10 cellular contexts compared by ENCODE assay signal in genomic region chr1:94863297-94863911, GRCh38. TPM values are rescaled to one million over a fixed set of nuclear protein-coding genes. Genes with fewer than 3 reads are reported as not detected.
A peak's percentile ranks its signal among the peaks of the same experiment; 100 is the strongest.
DNase-seq lines count a peak whose midpoint lies in the region; ATAC-seq, FAIRE-seq and TF ChIP-seq lines count a peak whose summit lies in the region.
"Had no signal": no experiment of that assay in that cellular context is flagged by ENCODE, and none has a peak within 500 bp of the region (broad histone marks: within the 10 kb centered on the region; RNA-seq: fewer than 3 reads in every experiment).

No MANE protein-coding gene starts in this region.

- WGBS in A549 (ENCODE audit: missing lambda C conversion rate): 0% methylated on average over 2 of the region's 2 CpGs

- peak overlapping the region; percentile 1; the same call in 1 of the 3 replicates for H3K4me3 ChIP-seq in A549

- TF ChIP-seq CTCF in A549 (IDR thresholded peaks at IDR 0.05) (no peak), endothelial cell (IDR thresholded peaks at IDR 0.05; ENCODE audit: unreplicated experiment) (no peak)

- peaks cover 37% of the 10 kb centered on the region for H3K4me1 ChIP-seq in A549

- H3K36me3 Mint-ChIP-seq in endothelial cell (ENCODE audit: low read depth, unreplicated experiment): no peaks in the 10 kb centered on the region
- H3K36me3 Mint-ChIP-seq in activated T-helper 2 cell treated with anti-CD3 and anti-CD28 coated beads, Interferon-gamma antibody, Interleukin-2, Interleukin-4, amounts not matched to agents 10 μg/mL and 5 μg/mL and 100 μg/mL, durations not matched to agents 14 hours and 24 hours and 36 hours (ENCODE audit: low read depth): no peaks in the 10 kb centered on the region
- H3K36me3 Mint-ChIP-seq: CD4-positive, CD25-positive, alpha-beta regulatory T cell had no signal

- no peak for TF ChIP-seq EP300 in A549 (IDR thresholded peaks at IDR 0.05)

- ATAC-seq in A549: no peak

- TF ChIP-seq RAD21 in A549 (conservative IDR thresholded peaks at IDR 0.05 in 1 of 2, IDR thresholded peaks at IDR 0.05 in 1 of 2): no peak

- H3K4me1 Mint-ChIP-seq in endothelial cell (ENCODE audit: unreplicated experiment): peaks cover 28% of the 10 kb centered on the region
- no peaks in the 10 kb centered on the region for H3K4me1 Mint-ChIP-seq in activated T-helper 2 cell treated with anti-CD3 and anti-CD28 coated beads, Interferon-gamma antibody, Interleukin-2, Interleukin-4, amounts not matched to agents 10 μg/mL and 5 μg/mL and 100 μg/mL, durations not matched to agents 14 hours and 24 hours and 36 hours (ENCODE audit: low read depth)
- H3K4me1 Mint-ChIP-seq: CD4-positive, CD25-positive, alpha-beta regulatory T cell had no signal

- H3K27me3 Mint-ChIP-seq in endothelial cell (ENCODE audit: unreplicated experiment): no peaks in the 10 kb centered on the region
- peaks cover 18% of the 10 kb centered on the region for H3K27me3 Mint-ChIP-seq in activated T-helper 2 cell treated with anti-CD3 and anti-CD28 coated beads, Interferon-gamma antibody, Interleukin-2, Interleukin-4, amounts not matched to agents 10 μg/mL and 5 μg/mL and 100 μg/mL, durations not matched to agents 14 hours and 24 hours and 36 hours (ENCODE audit: low read depth)

- intact Hi-C loops in activated T-helper 2 cell treated with anti-CD3 and anti-CD28 coated beads, Interferon-gamma antibody, Interleukin-2, Interleukin-4, amounts not matched to agents 10 μg/mL and 5 μg/mL and 100 μg/mL, durations not matched to agents 14 hours and 24 hours and 36 hours (cut with micrococcal nuclease): no loop called here

- POLR2A ChIA-PET in A549 (lab: Yijun Ruan, JAX): no interaction called here

- H3K4me2 ChIP-seq in A549: peak overlapping the region; percentile 88

- H3K27ac ChIP-seq in A549: peak overlapping the region; percentile 77 to 85

- no peak for DNase-seq in A549 (ENCODE audit: low read depth in 1 of 2, low spot score in 1 of 2)
- DNase-seq in NCI-H446 (lab: John Stamatoyannopoulos, UW): peak; percentile 52 to 62
- no peak for DNase-seq in endothelial cell (ENCODE audit: low spot score)
- peak; percentile 52 for DNase-seq in myocyte (ENCODE audit: low read depth)
- no peak for DNase-seq in middle frontal gyrus (ENCODE audit: extremely low spot score, low spot score)
- no peak for DNase-seq in activated T-helper 2 cell treated with anti-CD3 and anti-CD28 coated beads, Interferon-gamma antibody, Interleukin-2, Interleukin-4, amounts not matched to agents 10 μg/mL and 5 μg/mL and 100 μg/mL, durations not matched to agents 14 hours and 24 hours and 36 hours (ENCODE audit: low spot score)
- no peak for DNase-seq in iPS-NIHi7 (ENCODE audit: extremely low spot score)
- no peak for DNase-seq in NOMO-1 (lab: John Stamatoyannopoulos, UW; ENCODE audit: unreplicated experiment in 2 of 2)
- DNase-seq: CD4-positive, CD25-positive, alpha-beta regulatory T cell; OCI-M1 had no signal

- no peaks in the 10 kb centered on the region for H3K9me3 ChIP-seq in A549

- no peak for TF ChIP-seq POLR2A in A549 (IDR thresholded peaks at IDR 0.05; ENCODE audit: low read length)

- CTCF ChIA-PET in A549 (lab: Yijun Ruan, JAX): interaction anchor here (4.1 to 7.5 kb wide), 3 partner anchors 10 to 181 kb away, joined by 28 to 51 read pairs (median 36); no protein-coding TSS in a partner anchor

- H3K9me3 Mint-ChIP-seq in endothelial cell (ENCODE audit: unreplicated experiment): no peaks in the 10 kb centered on the region
- H3K9me3 Mint-ChIP-seq in activated T-helper 2 cell treated with anti-CD3 and anti-CD28 coated beads, Interferon-gamma antibody, Interleukin-2, Interleukin-4, amounts not matched to agents 10 μg/mL and 5 μg/mL and 100 μg/mL, durations not matched to agents 14 hours and 24 hours and 36 hours: no peaks in the 10 kb centered on the region

- no peak overlapping the region for H3K4me3 Mint-ChIP-seq in endothelial cell (ENCODE audit: unreplicated experiment)
- no peak overlapping the region for H3K4me3 Mint-ChIP-seq in activated T-helper 2 cell treated with anti-CD3 and anti-CD28 coated beads, Interferon-gamma antibody, Interleukin-2, Interleukin-4, amounts not matched to agents 10 μg/mL and 5 μg/mL and 100 μg/mL, durations not matched to agents 14 hours and 24 hours and 36 hours (ENCODE audit: low read depth)
- H3K4me3 Mint-ChIP-seq: CD4-positive, CD25-positive, alpha-beta regulatory T cell had no signal

- H3K27ac Mint-ChIP-seq in endothelial cell (ENCODE audit: unreplicated experiment): peak overlapping the region; percentile 4
- no peak overlapping the region for H3K27ac Mint-ChIP-seq in activated T-helper 2 cell treated with anti-CD3 and anti-CD28 coated beads, Interferon-gamma antibody, Interleukin-2, Interleukin-4, amounts not matched to agents 10 μg/mL and 5 μg/mL and 100 μg/mL, durations not matched to agents 14 hours and 24 hours and 36 hours
- H3K27ac Mint-ChIP-seq: CD4-positive, CD25-positive, alpha-beta regulatory T cell had no signal

- FAIRE-seq in A549 (lab: Jason Lieb, UNC): no peak

TF ChIP-seq in A549, 52 proteins besides CTCF, POLR2A, EP300 and RAD21:
- TF ChIP-seq MAZ (IDR thresholded peaks at IDR 0.05; ENCODE audit: borderline replicate concordance, low read depth, low read length) (no peak), KDM5A (IDR thresholded peaks at IDR 0.05) (no peak), PHF8 (IDR thresholded peaks at IDR 0.05; ENCODE audit: borderline replicate concordance, low read depth) (no peak), HOXB13 (CRISPR knock-in tag; IDR thresholded peaks at IDR 0.05; ENCODE audit: low read depth) (no peak), MAX (IDR thresholded peaks at IDR 0.05) (no peak), HDAC2 (IDR thresholded peaks at IDR 0.05) (no peak), E2F6 (IDR thresholded peaks at IDR 0.05; ENCODE audit: borderline replicate concordance, low read depth) (no peak), FOSB (CRISPR knock-in tag; IDR thresholded peaks at IDR 0.05) (no peak), FOSL2 (IDR thresholded peaks at IDR 0.05) (no peak), FOSL2 (CRISPR knock-in tag; IDR thresholded peaks at IDR 0.05) (no peak), ZSCAN20 (CRISPR knock-in tag; IDR thresholded peaks at IDR 0.05) (no peak), ZFP36 (IDR thresholded peaks at IDR 0.05; ENCODE audit: borderline replicate concordance, partially characterized antibody) (no peak), POLR2AphosphoS2 (conservative IDR thresholded peaks at IDR 0.05; ENCODE audit: low read length) (no peak), MAFK (IDR thresholded peaks at IDR 0.05; ENCODE audit: partially characterized antibody) (no peak), ZC3H11A (IDR thresholded peaks at IDR 0.05) (no peak)
- TF ChIP-seq, protein P1, sequence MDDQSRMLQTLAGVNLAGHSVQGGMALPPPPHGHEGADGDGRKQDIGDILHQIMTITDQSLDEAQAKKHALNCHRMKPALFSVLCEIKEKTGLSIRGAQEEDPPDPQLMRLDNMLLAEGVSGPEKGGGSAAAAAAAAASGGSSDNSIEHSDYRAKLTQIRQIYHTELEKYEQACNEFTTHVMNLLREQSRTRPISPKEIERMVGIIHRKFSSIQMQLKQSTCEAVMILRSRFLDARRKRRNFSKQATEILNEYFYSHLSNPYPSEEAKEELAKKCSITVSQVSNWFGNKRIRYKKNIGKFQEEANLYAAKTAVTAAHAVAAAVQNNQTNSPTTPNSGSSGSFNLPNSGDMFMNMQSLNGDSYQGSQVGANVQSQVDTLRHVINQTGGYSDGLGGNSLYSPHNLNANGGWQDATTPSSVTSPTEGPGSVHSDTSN (IDR thresholded peaks at IDR 0.05): no peak
- TF ChIP-seq, protein P2, sequence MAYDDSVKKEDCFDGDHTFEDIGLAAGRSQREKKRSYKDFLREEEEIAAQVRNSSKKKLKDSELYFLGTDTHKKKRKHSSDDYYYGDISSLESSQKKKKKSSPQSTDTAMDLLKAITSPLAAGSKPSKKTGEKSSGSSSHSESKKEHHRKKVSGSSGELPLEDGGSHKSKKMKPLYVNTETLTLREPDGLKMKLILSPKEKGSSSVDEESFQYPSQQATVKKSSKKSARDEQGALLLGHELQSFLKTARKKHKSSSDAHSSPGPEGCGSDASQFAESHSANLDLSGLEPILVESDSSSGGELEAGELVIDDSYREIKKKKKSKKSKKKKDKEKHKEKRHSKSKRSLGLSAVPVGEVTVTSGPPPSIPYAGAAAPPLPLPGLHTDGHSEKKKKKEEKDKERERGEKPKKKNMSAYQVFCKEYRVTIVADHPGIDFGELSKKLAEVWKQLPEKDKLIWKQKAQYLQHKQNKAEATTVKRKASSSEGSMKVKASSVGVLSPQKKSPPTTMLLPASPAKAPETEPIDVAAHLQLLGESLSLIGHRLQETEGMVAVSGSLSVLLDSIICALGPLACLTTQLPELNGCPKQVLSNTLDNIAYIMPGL (CRISPR knock-in tag; IDR thresholded peaks at IDR 0.05; ENCODE audit: borderline replicate concordance): no peak

RNA-seq across cellular contexts. Expression of gene SLC44A3, which starts 43.2 kb away (rescaled TPM):
- polyA plus RNA-seq in A549 (2011; rRNA removed) (5.4 and 6.5 TPM in 2 replicates), A549 (2017; fragmentation: RNase III; extraction: RNeasy Plus Mini Kit Qiagen cat#74134 plus additional on column Dnase treatment) (1.9 to 2.3 TPM (median 2.2 TPM) in 3 replicates)
- 1.1 and 1.5 TPM in 2 replicates for polyA plus RNA-seq in A549 (2012; cell fraction: cytosol; rRNA removed)
- 0.58 and 0.87 TPM in 2 replicates for polyA plus RNA-seq in A549 (2012; cell fraction: nucleus; rRNA removed)
- polyA minus RNA-seq in A549 (2011; rRNA and poly(A)+ RNA removed): 4.5 TPM in 2 replicates
- total RNA-seq in endothelial cell (ENCODE audit: unreplicated experiment) (2.7 TPM), myocyte (1.6 and 2.2 TPM in 2 replicates)
- polyA plus RNA-seq in myocyte (2012): 2.8 TPM
- total RNA-seq in activated T-helper 2 cell treated with anti-CD3 and anti-CD28 coated beads, Interferon-gamma antibody, Interleukin-2, Interleukin-4, amounts not matched to agents 10 μg/mL and 5 μg/mL and 100 μg/mL, durations not matched to agents 14 hours and 24 hours and 36 hours: not detected in 2 replicates
- total RNA-seq: CD4-positive, CD25-positive, alpha-beta regulatory T cell had no signal
- polyA plus RNA-seq: CD4-positive, CD25-positive, alpha-beta regulatory T cell had no signal

Comparison
In these comparisons a context has a peak if more than half of its experiments do, and no peak if none do; other contexts are left out.
1. DNase-seq: peak in NCI-H446 (2 of 2) and myocyte (single experiment); none in A549 (0 of 2), endothelial cell (single experiment), middle frontal gyrus (single experiment), activated T-helper 2 cell treated with anti-CD3 and anti-CD28 coated beads, Interferon-gamma antibody, Interleukin-2, Interleukin-4, amounts not matched to agents 10 μg/mL and 5 μg/mL and 100 μg/mL, durations not matched to agents 14 hours and 24 hours and 36 hours (single experiment), iPS-NIHi7 (single experiment) and NOMO-1 (0 of 2).